Comparison of ENCODE assay signal across 1 cellular context in the genomic region with DNA sequence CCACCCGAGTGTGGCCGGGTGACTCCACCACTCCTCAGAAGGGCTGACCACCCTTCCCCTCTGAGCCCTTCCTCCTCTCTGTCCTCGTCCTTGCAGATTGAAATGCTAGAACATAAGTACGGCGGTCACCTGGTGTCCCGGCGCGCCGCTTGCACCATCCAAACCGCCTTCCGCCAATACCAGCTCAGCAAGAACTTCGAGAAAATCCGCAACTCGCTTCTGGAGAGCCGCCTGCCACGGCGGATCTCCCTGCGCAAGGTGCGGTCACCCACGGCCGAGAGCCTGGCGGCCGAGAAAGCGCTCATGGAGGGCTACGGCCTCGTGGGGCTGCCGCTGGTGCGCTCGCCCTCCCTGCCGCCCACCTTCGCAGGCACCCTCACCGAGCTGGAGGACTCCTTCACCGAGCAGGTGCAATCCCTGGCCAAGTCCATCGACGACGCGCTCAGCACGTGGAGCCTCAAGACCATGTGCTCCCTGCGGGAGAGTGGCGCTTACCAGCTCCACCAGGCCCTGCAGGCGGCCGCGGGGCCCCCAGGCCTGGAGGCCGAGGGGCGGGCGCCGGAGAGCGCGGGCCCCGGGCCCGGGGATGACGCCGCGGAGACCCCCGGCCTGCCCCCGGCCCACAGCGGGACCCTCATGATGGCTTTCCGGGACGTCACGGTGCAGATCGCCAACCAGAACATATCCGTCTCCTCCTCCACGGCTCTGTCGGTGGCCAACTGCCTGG.
TF ChIP-seq lines count a peak whose summit lies in the region.

No MANE protein-coding gene starts in this region.

TF ChIP-seq in H1, 55 proteins besides CTCF, POLR2A, EP300 and RAD21:
- TF ChIP-seq SIX5 (IDR thresholded peaks at IDR 0.05; ENCODE audit: low read depth, low read length) (no peak), CEBPB (IDR thresholded peaks at IDR 0.05; ENCODE audit: low read depth, low read length) (no peak), RNF2 (IDR thresholded peaks at IDR 0.05; ENCODE audit: borderline replicate concordance, low read depth, low read length, missing control alignments, poor library complexity, severe bottlenecking) (peak; percentile 67)
- TF ChIP-seq, protein P1, sequence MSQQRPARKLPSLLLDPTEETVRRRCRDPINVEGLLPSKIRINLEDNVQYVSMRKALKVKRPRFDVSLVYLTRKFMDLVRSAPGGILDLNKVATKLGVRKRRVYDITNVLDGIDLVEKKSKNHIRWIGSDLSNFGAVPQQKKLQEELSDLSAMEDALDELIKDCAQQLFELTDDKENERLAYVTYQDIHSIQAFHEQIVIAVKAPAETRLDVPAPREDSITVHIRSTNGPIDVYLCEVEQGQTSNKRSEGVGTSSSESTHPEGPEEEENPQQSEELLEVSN (IDR thresholded peaks at IDR 0.05), result peak; percentile 96
- TF ChIP-seq, protein P2, sequence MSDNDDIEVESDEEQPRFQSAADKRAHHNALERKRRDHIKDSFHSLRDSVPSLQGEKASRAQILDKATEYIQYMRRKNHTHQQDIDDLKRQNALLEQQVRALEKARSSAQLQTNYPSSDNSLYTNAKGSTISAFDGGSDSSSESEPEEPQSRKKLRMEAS (IDR thresholded peaks at IDR 0.05), result peak; percentile 99
TF ChIP-seq in H1: peak in this region for 3.
